17 cellular contexts compared by ENCODE assay signal in genomic region chr3:109316162-109316730, GRCh38. TPM values are rescaled to one million over a fixed set of nuclear protein-coding genes. Genes with fewer than 3 reads are reported as not detected.
DNase-seq lines count a peak whose midpoint lies in the region; ATAC-seq lines count a peak whose summit lies in the region.
"Had no signal": no experiment of that assay in that cellular context is flagged by ENCODE, and none has a peak within 500 bp of the region (broad histone marks: within the 10 kb centered on the region; RNA-seq: fewer than 3 reads in every experiment).

A gene with protein sequence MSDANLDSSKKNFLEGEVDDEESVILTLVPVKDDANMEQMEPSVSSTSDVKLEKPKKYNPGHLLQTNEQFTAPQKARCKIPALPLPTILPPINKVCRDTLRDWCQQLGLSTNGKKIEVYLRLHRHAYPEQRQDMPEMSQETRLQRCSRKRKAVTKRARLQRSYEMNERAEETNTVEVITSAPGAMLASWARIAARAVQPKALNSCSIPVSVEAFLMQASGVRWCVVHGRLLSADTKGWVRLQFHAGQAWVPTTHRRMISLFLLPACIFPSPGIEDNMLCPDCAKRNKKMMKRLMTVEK (minus strand): TSS chr3:109316517. CDS start chr3:109314542, 1,975 bp downstream.

- no peaks in the 10 kb centered on the region for H3K4me1 Mint-ChIP-seq in activated T-cell treated with anti-CD3 and anti-CD28 coated beads, Interleukin-2, amount 50 U/mL, for 72 hours (ENCODE audit: low read depth)
- H3K4me1 Mint-ChIP-seq: CD4-positive, alpha-beta memory T cell had no signal

- no peak within 1 kb of the TSS for H4K8ac ChIP-seq in trophoblast cell (ENCODE audit: low read depth, low read length)

- DNase-seq in H7 (peak; percentile 76), SW480 (ENCODE audit: low spot score) (peak; percentile 21), iPS DF 4.7 (ENCODE audit: extremely low read depth, low spot score) (peak; percentile 91), trophoblast cell (peak; percentile 91 to 93)
- DNase-seq in effector CD8-positive, alpha-beta T cell (lab: John Stamatoyannopoulos, UW): no peak
- DNase-seq in activated T-cell treated with anti-CD3 and anti-CD28 coated beads, Interleukin-2, amount 50 U/mL, for 72 hours: no peak
- DNase-seq: BE2C; CD4-positive, alpha-beta memory T cell; MM.1S; NCI-H1105 treated with DMSO at 0.1 percent for 48 hours; NCI-H187 treated with DMSO at 0.1 percent for 48 hours; NCI-H2171 had no signal

- H4K91ac ChIP-seq in trophoblast cell (ENCODE audit: low read depth, low read length): no peak within 1 kb of the TSS

- H3K79me2 ChIP-seq in trophoblast cell (ENCODE audit: control insufficient read depth, insufficient read depth, low read length, poor library complexity): no peaks in the 10 kb centered on the region

- no peaks in the 10 kb centered on the region for H3K36me3 Mint-ChIP-seq in activated T-cell treated with anti-CD3 and anti-CD28 coated beads, Interleukin-2, amount 50 U/mL, for 72 hours (ENCODE audit: insufficient read depth in 2 of 2)
- H3K36me3 Mint-ChIP-seq: CD4-positive, alpha-beta memory T cell had no signal

- no peak within 1 kb of the TSS for H3K23ac ChIP-seq in trophoblast cell (ENCODE audit: low read length)

- H3K4me3 ChIP-seq in H7 (ENCODE audit: insufficient read depth, low read depth, low read length) (peak within 1 kb of the TSS; percentile 25), trophoblast cell (ENCODE audit: low read depth, low read length) (no peak within 1 kb of the TSS)

- H2AFZ ChIP-seq in trophoblast cell (ENCODE audit: insufficient read depth, low read length, poor library complexity): no peak within 1 kb of the TSS

- no peak within 1 kb of the TSS for H4K12ac ChIP-seq in trophoblast cell (ENCODE audit: low read depth, low read length)

- H3K18ac ChIP-seq in trophoblast cell (ENCODE audit: low read length): no peak within 1 kb of the TSS

- no peaks in the 10 kb centered on the region for H3K79me1 ChIP-seq in trophoblast cell (ENCODE audit: low read length)

- H3K4me1 ChIP-seq in trophoblast cell (ENCODE audit: control insufficient read depth in 1 of 2, insufficient read depth in 2 of 2, low read length in 2 of 2): no peaks in the 10 kb centered on the region
- H3K4me1 ChIP-seq: BE2C had no signal

- H3K9ac ChIP-seq in trophoblast cell (ENCODE audit: low read length): no peak within 1 kb of the TSS

- no peak within 1 kb of the TSS for H3K4me3 Mint-ChIP-seq in activated T-cell treated with anti-CD3 and anti-CD28 coated beads, Interleukin-2, amount 50 U/mL, for 72 hours
- H3K4me3 Mint-ChIP-seq: CD4-positive, alpha-beta memory T cell had no signal

- no peak within 1 kb of the TSS for H3K14ac ChIP-seq in trophoblast cell (ENCODE audit: low read length)

- H3K4me2 ChIP-seq in trophoblast cell (ENCODE audit: low read length): no peak within 1 kb of the TSS

- no peak within 1 kb of the TSS for H3K4ac ChIP-seq in trophoblast cell (ENCODE audit: low read depth, low read length)

- H2AK5ac ChIP-seq in trophoblast cell (ENCODE audit: low read length): no peak within 1 kb of the TSS

- peaks cover 0 to under 1% of the 10 kb centered on the region in 2 donors for H3K9me3 Mint-ChIP-seq in activated T-cell treated with anti-CD3 and anti-CD28 coated beads, Interleukin-2, amount 50 U/mL, for 72 hours

- no peaks in the 10 kb centered on the region for H3K9me3 ChIP-seq in trophoblast cell (ENCODE audit: insufficient read depth, low read depth, low read length)
- H3K9me3 ChIP-seq: BE2C had no signal

- no CpG with 5 or more reads among the region's 21 CpGs for WGBS in trophoblast cell (ENCODE audit: extremely low coverage, insufficient coverage, insufficient read length)

- H3K27ac Mint-ChIP-seq in activated T-cell treated with anti-CD3 and anti-CD28 coated beads, Interleukin-2, amount 50 U/mL, for 72 hours: no peak within 1 kb of the TSS
- H3K27ac Mint-ChIP-seq: CD4-positive, alpha-beta memory T cell had no signal

- no peak for ATAC-seq in activated T-cell treated with anti-CD3 and anti-CD28 coated beads, Interleukin-2, amount 50 U/mL, for 72 hours (replicated peaks in 1 of 2)
- no peak for ATAC-seq in HG02981 (IDR thresholded peaks at IDR 0.05; ENCODE audit: unreplicated experiment)
- no peak for ATAC-seq in GM21423 (IDR thresholded peaks at IDR 0.05; ENCODE audit: unreplicated experiment)
- ATAC-seq: HepG2 had no signal

- no peaks in the 10 kb centered on the region for H3K27me3 Mint-ChIP-seq in activated T-cell treated with anti-CD3 and anti-CD28 coated beads, Interleukin-2, amount 50 U/mL, for 72 hours (ENCODE audit: low read depth)
- H3K27me3 Mint-ChIP-seq: CD4-positive, alpha-beta memory T cell had no signal

- H2BK5ac ChIP-seq in trophoblast cell (ENCODE audit: low read depth, low read length, poor library complexity): no peak within 1 kb of the TSS

- no peak within 1 kb of the TSS for H2BK12ac ChIP-seq in trophoblast cell (ENCODE audit: low read length)

- H2BK120ac ChIP-seq in trophoblast cell (ENCODE audit: insufficient read depth, low read length, poor library complexity): no peak within 1 kb of the TSS

- H3K27me3 ChIP-seq in H7 (ENCODE audit: control insufficient read depth, insufficient read depth, low read length) (no peaks in the 10 kb centered on the region), trophoblast cell (ENCODE audit: insufficient read depth, low read length) (no peaks in the 10 kb centered on the region)
- H3K27me3 ChIP-seq: BE2C had no signal

- H3K27ac ChIP-seq in trophoblast cell (ENCODE audit: low read depth, low read length): no peak within 1 kb of the TSS

- H3K36me3 ChIP-seq in H7 (replicated peaks; ENCODE audit: control insufficient read depth, insufficient read depth, low read length) (0 out of 2 replicates have a peak, but pooled peaks cover 1% of the 10 kb centered on the region), trophoblast cell (ENCODE audit: control insufficient read depth in 1 of 2, insufficient read depth in 2 of 2, low read length in 2 of 2) (no peaks in the 10 kb centered on the region)
- H3K36me3 ChIP-seq: BE2C had no signal

RNA-seq across cellular contexts. Expression of the gene that starts here (rescaled TPM):
- 10.3 and 17.7 TPM in 2 replicates for total RNA-seq in H7 (2014; rRNA removed; shearing (Covaris generic))
- polyA plus RNA-seq in trophoblast cell (2013): 0.44 and 0.54 TPM in 2 replicates
- not detected for total RNA-seq in activated T-cell treated with anti-CD3 and anti-CD28 coated beads, Interleukin-2, amount 50 U/mL, for 72 hours
- total RNA-seq: CD4-positive, alpha-beta memory T cell; HepG2; NCI-H460 had no signal
- polyA plus RNA-seq: AG04450; CD4-positive, alpha-beta memory T cell; HepG2 had no signal

Comparison
In these comparisons a context has a peak if more than half of its experiments do, and no peak if none do; other contexts are left out.
1. RNA of the gene that starts here (total RNA-seq): 10.3 to 17.7 TPM in H7; not detected in activated T-cell treated with anti-CD3 and anti-CD28 coated beads, Interleukin-2, amount 50 U/mL, for 72 hours; every median in the first group is over 10 times any median in the second.
2. DNase-seq: peak in H7 (single experiment), SW480 (single experiment), iPS DF 4.7 (single experiment) and trophoblast cell (2 of 2); none in effector CD8-positive, alpha-beta T cell (single experiment) and activated T-cell treated with anti-CD3 and anti-CD28 coated beads, Interleukin-2, amount 50 U/mL, for 72 hours (0 of 2).